1 cellular context compared by ENCODE assay signal in the genomic region with DNA sequence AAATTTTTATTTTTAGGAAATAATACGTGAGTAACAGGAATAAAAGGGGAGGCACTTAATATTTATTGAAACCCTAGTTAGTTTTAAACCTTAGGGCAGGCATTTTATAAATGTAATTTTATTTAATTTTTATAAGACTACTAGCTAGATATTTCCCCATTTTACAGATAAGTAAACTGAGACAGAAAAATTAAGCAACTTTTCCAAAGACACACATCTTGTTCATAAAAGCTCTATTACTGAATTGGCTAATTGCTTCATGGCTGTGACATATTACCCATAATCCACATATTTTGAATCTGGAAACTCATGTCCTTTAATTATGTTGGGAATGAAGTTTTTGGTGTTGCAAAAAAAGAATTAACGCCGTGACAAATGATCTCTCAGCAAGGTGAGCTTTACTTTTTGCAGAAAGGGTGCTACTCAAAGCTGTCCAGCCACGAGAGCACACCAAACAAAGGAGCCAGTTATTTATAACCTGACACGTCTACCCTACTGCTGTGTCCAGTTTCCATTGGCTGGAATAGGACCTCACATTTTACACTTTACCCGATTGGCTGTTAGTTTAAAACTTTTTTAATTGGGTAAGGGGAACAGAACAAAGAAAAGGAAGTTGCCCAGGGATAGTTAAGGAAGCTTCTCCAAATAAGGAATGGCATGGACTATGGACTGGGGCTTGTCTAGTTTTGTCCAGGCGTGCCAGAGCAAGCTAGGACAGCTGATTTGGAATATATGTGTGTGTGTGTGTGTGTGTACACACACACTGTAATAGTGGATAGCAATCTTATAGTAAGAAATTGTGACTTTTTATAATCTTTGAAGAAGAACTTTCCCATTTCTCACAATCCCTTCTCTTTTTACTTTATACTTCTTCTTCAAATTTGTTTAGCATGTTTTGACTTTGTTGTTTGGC.
TF ChIP-seq lines count a peak whose summit lies in the region.

No MANE protein-coding gene starts in this region.

TF ChIP-seq in HepG2, 621 proteins besides CTCF, POLR2A, EP300 and RAD21 (continued from another document and continues in another):
- TF ChIP-seq, protein P1, sequence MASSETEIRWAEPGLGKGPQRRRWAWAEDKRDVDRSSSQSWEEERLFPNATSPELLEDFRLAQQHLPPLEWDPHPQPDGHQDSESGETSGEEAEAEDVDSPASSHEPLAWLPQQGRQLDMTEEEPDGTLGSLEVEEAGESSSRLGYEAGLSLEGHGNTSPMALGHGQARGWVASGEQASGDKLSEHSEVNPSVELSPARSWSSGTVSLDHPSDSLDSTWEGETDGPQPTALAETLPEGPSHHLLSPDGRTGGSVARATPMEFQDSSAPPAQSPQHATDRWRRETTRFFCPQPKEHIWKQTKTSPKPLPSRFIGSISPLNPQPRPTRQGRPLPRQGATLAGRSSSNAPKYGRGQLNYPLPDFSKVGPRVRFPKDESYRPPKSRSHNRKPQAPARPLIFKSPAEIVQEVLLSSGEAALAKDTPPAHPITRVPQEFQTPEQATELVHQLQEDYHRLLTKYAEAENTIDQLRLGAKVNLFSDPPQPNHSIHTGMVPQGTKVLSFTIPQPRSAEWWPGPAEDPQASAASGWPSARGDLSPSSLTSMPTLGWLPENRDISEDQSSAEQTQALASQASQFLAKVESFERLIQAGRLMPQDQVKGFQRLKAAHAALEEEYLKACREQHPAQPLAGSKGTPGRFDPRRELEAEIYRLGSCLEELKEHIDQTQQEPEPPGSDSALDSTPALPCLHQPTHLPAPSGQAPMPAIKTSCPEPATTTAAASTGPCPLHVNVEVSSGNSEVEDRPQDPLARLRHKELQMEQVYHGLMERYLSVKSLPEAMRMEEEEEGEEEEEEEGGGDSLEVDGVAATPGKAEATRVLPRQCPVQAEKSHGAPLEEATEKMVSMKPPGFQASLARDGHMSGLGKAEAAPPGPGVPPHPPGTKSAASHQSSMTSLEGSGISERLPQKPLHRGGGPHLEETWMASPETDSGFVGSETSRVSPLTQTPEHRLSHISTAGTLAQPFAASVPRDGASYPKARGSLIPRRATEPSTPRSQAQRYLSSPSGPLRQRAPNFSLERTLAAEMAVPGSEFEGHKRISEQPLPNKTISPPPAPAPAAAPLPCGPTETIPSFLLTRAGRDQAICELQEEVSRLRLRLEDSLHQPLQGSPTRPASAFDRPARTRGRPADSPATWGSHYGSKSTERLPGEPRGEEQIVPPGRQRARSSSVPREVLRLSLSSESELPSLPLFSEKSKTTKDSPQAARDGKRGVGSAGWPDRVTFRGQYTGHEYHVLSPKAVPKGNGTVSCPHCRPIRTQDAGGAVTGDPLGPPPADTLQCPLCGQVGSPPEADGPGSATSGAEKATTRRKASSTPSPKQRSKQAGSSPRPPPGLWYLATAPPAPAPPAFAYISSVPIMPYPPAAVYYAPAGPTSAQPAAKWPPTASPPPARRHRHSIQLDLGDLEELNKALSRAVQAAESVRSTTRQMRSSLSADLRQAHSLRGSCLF (CRISPR knock-in tag; IDR thresholded peaks at IDR 0.05; ENCODE audit: borderline replicate concordance) = no peak
- TF ChIP-seq SP1 (IDR thresholded peaks at IDR 0.05) (no peak), SP1 (CRISPR knock-in tag; IDR thresholded peaks at IDR 0.05) (no peak), ZBTB7A (CRISPR knock-in tag; IDR thresholded peaks at IDR 0.05) (no peak), NCOA2 (CRISPR knock-in tag; IDR thresholded peaks at IDR 0.05) (peak; percentile 15; the same call in 1 of the 2 replicates), TSC22D2 (CRISPR knock-in tag; IDR thresholded peaks at IDR 0.05; ENCODE audit: borderline replicate concordance) (peak; percentile 30; the same call in 1 of the 2 replicates), ASH2L (IDR thresholded peaks at IDR 0.05; ENCODE audit: insufficient read length, low read depth, low read length) (peak; percentile 17), RXRB (CRISPR knock-in tag; IDR thresholded peaks at IDR 0.05; ENCODE audit: borderline replicate concordance) (no peak), NFYB (CRISPR knock-in tag; IDR thresholded peaks at IDR 0.05) (peak; percentile 46; the same call in 1 of the 2 replicates), NFYC (CRISPR knock-in tag; IDR thresholded peaks at IDR 0.05) (peak; percentile 50), ERF (CRISPR knock-in tag; IDR thresholded peaks at IDR 0.05) (0 out of 2 replicates have a peak, but pooled peaks have one; percentile 28), TBL1XR1 (IDR thresholded peaks at IDR 0.05; ENCODE audit: borderline replicate concordance, low read length, partially characterized antibody) (no peak), PHB2 (IDR thresholded peaks at IDR 0.05; ENCODE audit: partially characterized antibody) (no peak), ZFP90 (CRISPR knock-in tag; IDR thresholded peaks at IDR 0.05; ENCODE audit: borderline replicate concordance) (0 out of 2 replicates have a peak, but pooled peaks have one; percentile 29), SOX5 (CRISPR knock-in tag; IDR thresholded peaks at IDR 0.05; ENCODE audit: borderline replicate concordance) (0 out of 2 replicates have a peak, but pooled peaks have one; percentile 6), HDAC1 (CRISPR knock-in tag; IDR thresholded peaks at IDR 0.05) (no peak; the same call in 1 of the 2 replicates), YY1 (IDR thresholded peaks at IDR 0.05; ENCODE audit: insufficient read depth, insufficient replicate concordance, low read depth, low read length) (no peak), KAT8 (CRISPR knock-in tag; IDR thresholded peaks at IDR 0.05) (0 out of 2 replicates have a peak, but pooled peaks have one; percentile 35), JDP2 (CRISPR knock-in tag; IDR thresholded peaks at IDR 0.05; ENCODE audit: borderline replicate concordance) (no peak), SRSF1 (optimal IDR thresholded peaks at IDR 0.05; ENCODE audit: low read depth, low read length) (no peak), ISX (CRISPR knock-in tag; conservative IDR thresholded peaks at IDR 0.05) (no peak), ZNF264 (CRISPR knock-in tag; IDR thresholded peaks at IDR 0.05) (0 out of 2 replicates have a peak, but pooled peaks have one; percentile 31), ZNF460 (CRISPR knock-in tag; IDR thresholded peaks at IDR 0.05; ENCODE audit: borderline replicate concordance) (no peak), ZNF562 (CRISPR knock-in tag; IDR thresholded peaks at IDR 0.05; ENCODE audit: borderline replicate concordance) (peak; percentile 84; the same call in 1 of the 2 replicates), ZNF552 (CRISPR knock-in tag; IDR thresholded peaks at IDR 0.05; ENCODE audit: borderline replicate concordance) (no peak)
- TF ChIP-seq, protein P2, sequence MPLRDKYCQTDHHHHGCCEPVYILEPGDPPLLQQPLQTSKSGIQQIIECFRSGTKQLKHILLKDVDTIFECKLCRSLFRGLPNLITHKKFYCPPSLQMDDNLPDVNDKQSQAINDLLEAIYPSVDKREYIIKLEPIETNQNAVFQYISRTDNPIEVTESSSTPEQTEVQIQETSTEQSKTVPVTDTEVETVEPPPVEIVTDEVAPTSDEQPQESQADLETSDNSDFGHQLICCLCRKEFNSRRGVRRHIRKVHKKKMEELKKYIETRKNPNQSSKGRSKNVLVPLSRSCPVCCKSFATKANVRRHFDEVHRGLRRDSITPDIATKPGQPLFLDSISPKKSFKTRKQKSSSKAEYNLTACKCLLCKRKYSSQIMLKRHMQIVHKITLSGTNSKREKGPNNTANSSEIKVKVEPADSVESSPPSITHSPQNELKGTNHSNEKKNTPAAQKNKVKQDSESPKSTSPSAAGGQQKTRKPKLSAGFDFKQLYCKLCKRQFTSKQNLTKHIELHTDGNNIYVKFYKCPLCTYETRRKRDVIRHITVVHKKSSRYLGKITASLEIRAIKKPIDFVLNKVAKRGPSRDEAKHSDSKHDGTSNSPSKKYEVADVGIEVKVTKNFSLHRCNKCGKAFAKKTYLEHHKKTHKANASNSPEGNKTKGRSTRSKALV (CRISPR knock-in tag; IDR thresholded peaks at IDR 0.05) = no peak
- TF ChIP-seq, protein P3, sequence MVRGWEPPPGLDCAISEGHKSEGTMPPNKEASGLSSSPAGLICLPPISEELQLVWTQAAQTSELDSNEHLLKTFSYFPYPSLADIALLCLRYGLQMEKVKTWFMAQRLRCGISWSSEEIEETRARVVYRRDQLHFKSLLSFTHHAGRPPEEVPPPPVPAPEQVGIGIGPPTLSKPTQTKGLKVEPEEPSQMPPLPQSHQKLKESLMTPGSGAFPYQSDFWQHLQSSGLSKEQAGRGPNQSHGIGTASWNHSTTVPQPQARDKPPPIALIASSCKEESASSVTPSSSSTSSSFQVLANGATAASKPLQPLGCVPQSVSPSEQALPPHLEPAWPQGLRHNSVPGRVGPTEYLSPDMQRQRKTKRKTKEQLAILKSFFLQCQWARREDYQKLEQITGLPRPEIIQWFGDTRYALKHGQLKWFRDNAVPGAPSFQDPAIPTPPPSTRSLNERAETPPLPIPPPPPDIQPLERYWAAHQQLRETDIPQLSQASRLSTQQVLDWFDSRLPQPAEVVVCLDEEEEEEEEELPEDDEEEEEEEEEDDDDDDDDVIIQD (CRISPR knock-in tag; IDR thresholded peaks at IDR 0.05; ENCODE audit: low read depth) = peak; percentile 90; the same call in 1 of the 2 replicates
- TF ChIP-seq, protein P4, sequence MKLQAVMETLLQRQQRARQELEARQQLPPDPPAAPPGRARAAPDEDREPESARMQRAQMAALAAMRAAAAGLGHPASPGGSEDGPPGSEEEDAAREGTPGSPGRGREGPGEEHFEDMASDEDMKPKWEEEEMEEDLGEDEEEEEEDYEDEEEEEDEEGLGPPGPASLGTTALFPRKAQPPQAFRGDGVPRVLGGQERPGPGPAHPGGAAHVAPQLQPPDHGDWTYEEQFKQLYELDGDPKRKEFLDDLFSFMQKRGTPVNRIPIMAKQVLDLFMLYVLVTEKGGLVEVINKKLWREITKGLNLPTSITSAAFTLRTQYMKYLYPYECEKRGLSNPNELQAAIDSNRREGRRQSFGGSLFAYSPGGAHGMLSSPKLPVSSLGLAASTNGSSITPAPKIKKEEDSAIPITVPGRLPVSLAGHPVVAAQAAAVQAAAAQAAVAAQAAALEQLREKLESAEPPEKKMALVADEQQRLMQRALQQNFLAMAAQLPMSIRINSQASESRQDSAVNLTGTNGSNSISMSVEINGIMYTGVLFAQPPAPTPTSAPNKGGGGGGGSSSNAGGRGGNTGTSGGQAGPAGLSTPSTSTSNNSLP (IDR thresholded peaks at IDR 0.05; ENCODE audit: low read depth, low read length) = peak; percentile 24; the same call in 1 of the 2 replicates
- TF ChIP-seq, protein P5, sequence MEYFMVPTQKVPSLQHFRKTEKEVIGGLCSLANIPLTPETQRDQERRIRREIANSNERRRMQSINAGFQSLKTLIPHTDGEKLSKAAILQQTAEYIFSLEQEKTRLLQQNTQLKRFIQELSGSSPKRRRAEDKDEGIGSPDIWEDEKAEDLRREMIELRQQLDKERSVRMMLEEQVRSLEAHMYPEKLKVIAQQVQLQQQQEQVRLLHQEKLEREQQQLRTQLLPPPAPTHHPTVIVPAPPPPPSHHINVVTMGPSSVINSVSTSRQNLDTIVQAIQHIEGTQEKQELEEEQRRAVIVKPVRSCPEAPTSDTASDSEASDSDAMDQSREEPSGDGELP (IDR thresholded peaks at IDR 0.05; ENCODE audit: borderline replicate concordance, low read depth) = peak; percentile 95
- TF ChIP-seq, protein P6, sequence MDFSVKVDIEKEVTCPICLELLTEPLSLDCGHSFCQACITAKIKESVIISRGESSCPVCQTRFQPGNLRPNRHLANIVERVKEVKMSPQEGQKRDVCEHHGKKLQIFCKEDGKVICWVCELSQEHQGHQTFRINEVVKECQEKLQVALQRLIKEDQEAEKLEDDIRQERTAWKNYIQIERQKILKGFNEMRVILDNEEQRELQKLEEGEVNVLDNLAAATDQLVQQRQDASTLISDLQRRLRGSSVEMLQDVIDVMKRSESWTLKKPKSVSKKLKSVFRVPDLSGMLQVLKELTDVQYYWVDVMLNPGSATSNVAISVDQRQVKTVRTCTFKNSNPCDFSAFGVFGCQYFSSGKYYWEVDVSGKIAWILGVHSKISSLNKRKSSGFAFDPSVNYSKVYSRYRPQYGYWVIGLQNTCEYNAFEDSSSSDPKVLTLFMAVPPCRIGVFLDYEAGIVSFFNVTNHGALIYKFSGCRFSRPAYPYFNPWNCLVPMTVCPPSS (IDR thresholded peaks at IDR 0.05) = no peak
- TF ChIP-seq, protein P7, sequence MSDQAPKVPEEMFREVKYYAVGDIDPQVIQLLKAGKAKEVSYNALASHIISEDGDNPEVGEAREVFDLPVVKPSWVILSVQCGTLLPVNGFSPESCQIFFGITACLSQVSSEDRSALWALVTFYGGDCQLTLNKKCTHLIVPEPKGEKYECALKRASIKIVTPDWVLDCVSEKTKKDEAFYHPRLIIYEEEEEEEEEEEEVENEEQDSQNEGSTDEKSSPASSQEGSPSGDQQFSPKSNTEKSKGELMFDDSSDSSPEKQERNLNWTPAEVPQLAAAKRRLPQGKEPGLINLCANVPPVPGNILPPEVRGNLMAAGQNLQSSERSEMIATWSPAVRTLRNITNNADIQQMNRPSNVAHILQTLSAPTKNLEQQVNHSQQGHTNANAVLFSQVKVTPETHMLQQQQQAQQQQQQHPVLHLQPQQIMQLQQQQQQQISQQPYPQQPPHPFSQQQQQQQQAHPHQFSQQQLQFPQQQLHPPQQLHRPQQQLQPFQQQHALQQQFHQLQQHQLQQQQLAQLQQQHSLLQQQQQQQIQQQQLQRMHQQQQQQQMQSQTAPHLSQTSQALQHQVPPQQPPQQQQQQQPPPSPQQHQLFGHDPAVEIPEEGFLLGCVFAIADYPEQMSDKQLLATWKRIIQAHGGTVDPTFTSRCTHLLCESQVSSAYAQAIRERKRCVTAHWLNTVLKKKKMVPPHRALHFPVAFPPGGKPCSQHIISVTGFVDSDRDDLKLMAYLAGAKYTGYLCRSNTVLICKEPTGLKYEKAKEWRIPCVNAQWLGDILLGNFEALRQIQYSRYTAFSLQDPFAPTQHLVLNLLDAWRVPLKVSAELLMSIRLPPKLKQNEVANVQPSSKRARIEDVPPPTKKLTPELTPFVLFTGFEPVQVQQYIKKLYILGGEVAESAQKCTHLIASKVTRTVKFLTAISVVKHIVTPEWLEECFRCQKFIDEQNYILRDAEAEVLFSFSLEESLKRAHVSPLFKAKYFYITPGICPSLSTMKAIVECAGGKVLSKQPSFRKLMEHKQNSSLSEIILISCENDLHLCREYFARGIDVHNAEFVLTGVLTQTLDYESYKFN (CRISPR knock-in tag; conservative IDR thresholded peaks at IDR 0.05) = no peak
- TF ChIP-seq, protein P8, sequence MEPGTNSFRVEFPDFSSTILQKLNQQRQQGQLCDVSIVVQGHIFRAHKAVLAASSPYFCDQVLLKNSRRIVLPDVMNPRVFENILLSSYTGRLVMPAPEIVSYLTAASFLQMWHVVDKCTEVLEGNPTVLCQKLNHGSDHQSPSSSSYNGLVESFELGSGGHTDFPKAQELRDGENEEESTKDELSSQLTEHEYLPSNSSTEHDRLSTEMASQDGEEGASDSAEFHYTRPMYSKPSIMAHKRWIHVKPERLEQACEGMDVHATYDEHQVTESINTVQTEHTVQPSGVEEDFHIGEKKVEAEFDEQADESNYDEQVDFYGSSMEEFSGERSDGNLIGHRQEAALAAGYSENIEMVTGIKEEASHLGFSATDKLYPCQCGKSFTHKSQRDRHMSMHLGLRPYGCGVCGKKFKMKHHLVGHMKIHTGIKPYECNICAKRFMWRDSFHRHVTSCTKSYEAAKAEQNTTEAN (CRISPR knock-in tag; conservative IDR thresholded peaks at IDR 0.05) = peak; percentile 80
- TF ChIP-seq, protein P9, sequence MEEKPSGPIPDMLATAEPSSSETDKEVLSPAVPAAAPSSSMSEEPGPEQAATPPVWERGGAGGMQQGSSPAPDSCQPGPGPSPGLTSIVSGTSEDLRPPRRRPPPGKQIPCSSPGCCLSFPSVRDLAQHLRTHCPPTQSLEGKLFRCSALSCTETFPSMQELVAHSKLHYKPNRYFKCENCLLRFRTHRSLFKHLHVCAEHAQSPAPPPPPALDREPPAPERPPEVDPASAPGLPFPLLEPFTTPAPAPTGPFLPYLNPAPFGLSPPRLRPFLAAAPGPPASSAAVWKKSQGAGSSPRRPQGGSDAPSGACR (CRISPR knock-in tag; IDR thresholded peaks at IDR 0.05) = no peak
